8 cellular contexts compared by ENCODE assay signal in the genomic region with DNA sequence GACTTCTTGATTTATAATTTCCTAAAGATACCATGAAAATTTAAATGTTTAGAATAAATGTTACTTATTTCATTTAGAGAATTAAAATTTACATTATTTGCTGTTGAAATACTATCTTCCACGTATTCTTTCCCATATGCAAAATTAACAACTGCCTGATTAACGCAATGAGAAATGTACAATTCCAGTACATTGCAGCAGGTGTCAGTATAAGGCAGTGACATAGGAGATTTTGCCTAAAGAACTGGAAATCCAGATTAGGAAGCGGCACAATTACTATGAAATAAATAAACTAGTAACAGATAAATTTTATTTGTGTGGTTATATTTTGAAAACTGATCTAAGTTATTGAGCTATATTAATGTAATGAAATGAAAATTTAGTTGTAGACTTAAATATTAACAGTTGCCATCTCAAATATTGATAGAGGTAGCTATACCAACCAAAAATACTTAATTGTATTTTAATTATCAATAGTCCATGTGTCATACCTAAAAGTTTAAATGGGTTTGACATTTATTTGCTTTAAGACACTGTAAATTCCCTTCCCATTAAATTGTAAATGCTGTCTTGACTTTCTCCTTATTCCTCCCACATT.
DNase-seq lines count a peak whose midpoint lies in the region; ATAC-seq, FAIRE-seq and TF ChIP-seq lines count a peak whose summit lies in the region.

No MANE protein-coding gene starts in this region.

- peak; percentile 81 for TF ChIP-seq RAD21 in HepG2 (CRISPR knock-in tag; IDR thresholded peaks at IDR 0.05)

- H3K4me1 ChIP-seq in body of pancreas (peaks cover 4% of the 10 kb centered on the region), HepG2 (ENCODE audit: insufficient read depth, low read length) (peaks cover 10% of the 10 kb centered on the region; the same call in 1 of the 2 replicates)

- CTCF ChIA-PET in HepG2 (lab: Yijun Ruan, JAX; ENCODE audit: low intra/inter-chr PET ratio, low total read pairs) = interaction anchor here (0.8 to 1.4 kb wide), 3 partner anchors 194 to 347 kb away, joined by 4 to 7 read pairs (median 5); no protein-coding TSS in a partner anchor

- no peaks in the 10 kb centered on the region for H4K20me1 ChIP-seq in HepG2 (ENCODE audit: insufficient read depth, low read length)

- H3K36me3 ChIP-seq in body of pancreas (replicated peaks in 1 of 2; ENCODE audit: insufficient read depth in 1 of 2, low read depth in 2 of 2) (no peaks in the 10 kb centered on the region), HepG2 (replicated peaks in 1 of 2; ENCODE audit: control insufficient read depth in 1 of 2, insufficient read depth in 2 of 2, low read length in 2 of 2) (peaks cover 23 to 44% of the 10 kb centered on the region in 2 experiments)

- BruUV-seq in HepG2 (replicated peaks; lab: Mats Ljungman, UMichigan) = no TSS peak

- TF ChIP-seq POLR2A in body of pancreas (IDR thresholded peaks at IDR 0.05) (no peak), HepG2 (IDR thresholded peaks at IDR 0.05; ENCODE audit: insufficient read depth in 1 of 2, low read depth in 2 of 2, low read length in 2 of 2) (no peak)

- no peaks in the 10 kb centered on the region for H3K9me3 ChIP-seq in body of pancreas
- no peaks in the 10 kb centered on the region for H3K9me3 ChIP-seq in HepG2 (ENCODE audit: low read length)

- H3K9ac ChIP-seq in HepG2 (ENCODE audit: insufficient read depth, low read depth, low read length) = no peak overlapping the region

- H3K4me2 ChIP-seq in HepG2 (ENCODE audit: low read depth, low read length) = no peak overlapping the region

- ATAC-seq in body of pancreas (no peak), HepG2 (no peak; the same call in 2 of the 3 replicates), GM18520 (IDR thresholded peaks at IDR 0.05; ENCODE audit: unreplicated experiment) (no peak)

- WGBS in body of pancreas, 2 donors = 16 to 19% methylated on average over 3 of the region's 3 CpGs
- 80% methylated on average over 3 of the region's 3 CpGs for WGBS in HepG2 (ENCODE audit: low lambda C conversion rate)

- H3K27ac ChIP-seq in body of pancreas (no peak overlapping the region), HepG2 (ENCODE audit: extremely low read length, insufficient read depth, low read length) (no peak overlapping the region)

- TF ChIP-seq CTCF in body of pancreas (IDR thresholded peaks at IDR 0.05) = peak; percentile 23 to 90 (median 80)
- peak; percentile 80 for TF ChIP-seq CTCF in HepG2 (CRISPR knock-in tag; IDR thresholded peaks at IDR 0.05)

- H3K4me3 ChIP-seq in body of pancreas (no peak overlapping the region), HepG2 (replicated peaks in 1 of 3; ENCODE audit: insufficient read depth in 1 of 3, low read depth in 2 of 3, low read length in 3 of 3) (no peak overlapping the region)

- DNase-seq in AG08395 (ENCODE audit: low spot score) = peak; percentile 24
- no peak for DNase-seq in GM19239 (ENCODE audit: insufficient read length, low spot score)
- peak; percentile 1 for DNase-seq in NCI-H524 treated with DMSO at 0.1 percent for 48 hours (lab: John Stamatoyannopoulos, UW)
- DNase-seq in body of pancreas = peak in 1 of 4 donors; percentile 22
- DNase-seq in HepG2 (ENCODE audit: low spot score) = peak; percentile 40
- no peak for DNase-seq in activated effector memory CD4-positive, alpha-beta T cell treated with Interleukin-2 at 50 U/mL for 16 hours
- no peak for DNase-seq in NCI-H510A treated with DMSO at 0.1 percent for 48 hours (lab: John Stamatoyannopoulos, UW)

- FAIRE-seq in GM19239 (lab: Jason Lieb, UNC) (peak; percentile 90), HepG2 (lab: Jason Lieb, UNC) (peak; percentile 43)

- H3K79me2 ChIP-seq in HepG2 (ENCODE audit: insufficient read depth, low read length) = no peaks in the 10 kb centered on the region

- no peak for TF ChIP-seq EP300 in HepG2 (IDR thresholded peaks at IDR 0.05; ENCODE audit: low read depth in 2 of 2, low read length in 2 of 2)
- TF ChIP-seq EP300 in HepG2 (CRISPR knock-in tag; IDR thresholded peaks at IDR 0.05; ENCODE audit: borderline replicate concordance) = no peak

- no peaks in the 10 kb centered on the region for H3K27me3 ChIP-seq in body of pancreas
- H3K27me3 ChIP-seq in HepG2 (ENCODE audit: control insufficient read depth in 1 of 2, insufficient read depth in 2 of 2, low read length in 2 of 2) = no peaks in the 10 kb centered on the region

- intact Hi-C loops in body of pancreas (cut with DNase I) (loop anchor here (10.0 kb wide), 2 partner anchors 349 to 629 kb away; no protein-coding TSS in a partner anchor), HepG2 (cut with micrococcal nuclease; ENCODE audit: unreplicated experiment) (loop anchor here (1.0 to 2.0 kb wide), 6 partner anchors 76 to 1049 kb away; no protein-coding TSS in a partner anchor)

- no peak overlapping the region for H2AFZ ChIP-seq in HepG2 (ENCODE audit: low read length)

- POLR2A ChIA-PET in HepG2 (lab: Yijun Ruan, JAX) = no interaction called here

- in situ Hi-C loops in HepG2 (cut with HindIII; ENCODE audit: extremely low pct_ligation_motif_present, low pct_unique_long_range_greater_than_20kb) = loop anchor here (10.0 kb wide), 3 partner anchors 439 to 1049 kb away; no protein-coding TSS in a partner anchor

TF ChIP-seq in HepG2, 621 proteins besides CTCF, POLR2A, EP300 and RAD21:
- TF ChIP-seq GATAD2A (CRISPR knock-in tag; IDR thresholded peaks at IDR 0.05) (peak; percentile 32; the same call in 1 of the 2 replicates), CEBPG (CRISPR knock-in tag; IDR thresholded peaks at IDR 0.05) (0 out of 2 replicates have a peak, but pooled peaks have one; percentile 28), MIXL1 (CRISPR knock-in tag; IDR thresholded peaks at IDR 0.05) (0 out of 2 replicates have a peak, but pooled peaks have one; percentile 39), STAG1 (CRISPR knock-in tag; IDR thresholded peaks at IDR 0.05) (peak; percentile 92), SMC3 (IDR thresholded peaks at IDR 0.05; ENCODE audit: low read length) (peak; percentile 66), JDP2 (CRISPR knock-in tag; IDR thresholded peaks at IDR 0.05; ENCODE audit: borderline replicate concordance) (no peak), SSRP1 (CRISPR knock-in tag; IDR thresholded peaks at IDR 0.05) (0 out of 2 replicates have a peak, but pooled peaks have one; percentile 42)
- TF ChIP-seq, protein P1, sequence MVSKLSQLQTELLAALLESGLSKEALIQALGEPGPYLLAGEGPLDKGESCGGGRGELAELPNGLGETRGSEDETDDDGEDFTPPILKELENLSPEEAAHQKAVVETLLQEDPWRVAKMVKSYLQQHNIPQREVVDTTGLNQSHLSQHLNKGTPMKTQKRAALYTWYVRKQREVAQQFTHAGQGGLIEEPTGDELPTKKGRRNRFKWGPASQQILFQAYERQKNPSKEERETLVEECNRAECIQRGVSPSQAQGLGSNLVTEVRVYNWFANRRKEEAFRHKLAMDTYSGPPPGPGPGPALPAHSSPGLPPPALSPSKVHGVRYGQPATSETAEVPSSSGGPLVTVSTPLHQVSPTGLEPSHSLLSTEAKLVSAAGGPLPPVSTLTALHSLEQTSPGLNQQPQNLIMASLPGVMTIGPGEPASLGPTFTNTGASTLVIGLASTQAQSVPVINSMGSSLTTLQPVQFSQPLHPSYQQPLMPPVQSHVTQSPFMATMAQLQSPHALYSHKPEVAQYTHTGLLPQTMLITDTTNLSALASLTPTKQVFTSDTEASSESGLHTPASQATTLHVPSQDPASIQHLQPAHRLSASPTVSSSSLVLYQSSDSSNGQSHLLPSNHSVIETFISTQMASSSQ (IDR thresholded peaks at IDR 0.05; ENCODE audit: low read depth) = no peak
- TF ChIP-seq, protein P1 (CRISPR knock-in tag; IDR thresholded peaks at IDR 0.05; ENCODE audit: borderline replicate concordance) = no peak
- TF ChIP-seq, protein P2, sequence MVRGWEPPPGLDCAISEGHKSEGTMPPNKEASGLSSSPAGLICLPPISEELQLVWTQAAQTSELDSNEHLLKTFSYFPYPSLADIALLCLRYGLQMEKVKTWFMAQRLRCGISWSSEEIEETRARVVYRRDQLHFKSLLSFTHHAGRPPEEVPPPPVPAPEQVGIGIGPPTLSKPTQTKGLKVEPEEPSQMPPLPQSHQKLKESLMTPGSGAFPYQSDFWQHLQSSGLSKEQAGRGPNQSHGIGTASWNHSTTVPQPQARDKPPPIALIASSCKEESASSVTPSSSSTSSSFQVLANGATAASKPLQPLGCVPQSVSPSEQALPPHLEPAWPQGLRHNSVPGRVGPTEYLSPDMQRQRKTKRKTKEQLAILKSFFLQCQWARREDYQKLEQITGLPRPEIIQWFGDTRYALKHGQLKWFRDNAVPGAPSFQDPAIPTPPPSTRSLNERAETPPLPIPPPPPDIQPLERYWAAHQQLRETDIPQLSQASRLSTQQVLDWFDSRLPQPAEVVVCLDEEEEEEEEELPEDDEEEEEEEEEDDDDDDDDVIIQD (CRISPR knock-in tag; IDR thresholded peaks at IDR 0.05; ENCODE audit: low read depth) = 0 out of 2 replicates have a peak, but pooled peaks have one; percentile 30
- TF ChIP-seq, protein P3, sequence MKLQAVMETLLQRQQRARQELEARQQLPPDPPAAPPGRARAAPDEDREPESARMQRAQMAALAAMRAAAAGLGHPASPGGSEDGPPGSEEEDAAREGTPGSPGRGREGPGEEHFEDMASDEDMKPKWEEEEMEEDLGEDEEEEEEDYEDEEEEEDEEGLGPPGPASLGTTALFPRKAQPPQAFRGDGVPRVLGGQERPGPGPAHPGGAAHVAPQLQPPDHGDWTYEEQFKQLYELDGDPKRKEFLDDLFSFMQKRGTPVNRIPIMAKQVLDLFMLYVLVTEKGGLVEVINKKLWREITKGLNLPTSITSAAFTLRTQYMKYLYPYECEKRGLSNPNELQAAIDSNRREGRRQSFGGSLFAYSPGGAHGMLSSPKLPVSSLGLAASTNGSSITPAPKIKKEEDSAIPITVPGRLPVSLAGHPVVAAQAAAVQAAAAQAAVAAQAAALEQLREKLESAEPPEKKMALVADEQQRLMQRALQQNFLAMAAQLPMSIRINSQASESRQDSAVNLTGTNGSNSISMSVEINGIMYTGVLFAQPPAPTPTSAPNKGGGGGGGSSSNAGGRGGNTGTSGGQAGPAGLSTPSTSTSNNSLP (IDR thresholded peaks at IDR 0.05; ENCODE audit: low read depth, low read length) = peak; percentile 63; the same call in 1 of the 2 replicates

Comparison
In these comparisons a context has a peak if more than half of its experiments do, and no peak if none do; other contexts are left out.
1. DNase-seq: peak in AG08395 (single experiment), NCI-H524 treated with DMSO at 0.1 percent for 48 hours (single experiment) and HepG2 (single experiment); none in GM19239 (single experiment), activated effector memory CD4-positive, alpha-beta T cell treated with Interleukin-2 at 50 U/mL for 16 hours (single experiment) and NCI-H510A treated with DMSO at 0.1 percent for 48 hours (single experiment).